Comparison of ENCODE assay signal across 18 cellular contexts in the genomic region with DNA sequence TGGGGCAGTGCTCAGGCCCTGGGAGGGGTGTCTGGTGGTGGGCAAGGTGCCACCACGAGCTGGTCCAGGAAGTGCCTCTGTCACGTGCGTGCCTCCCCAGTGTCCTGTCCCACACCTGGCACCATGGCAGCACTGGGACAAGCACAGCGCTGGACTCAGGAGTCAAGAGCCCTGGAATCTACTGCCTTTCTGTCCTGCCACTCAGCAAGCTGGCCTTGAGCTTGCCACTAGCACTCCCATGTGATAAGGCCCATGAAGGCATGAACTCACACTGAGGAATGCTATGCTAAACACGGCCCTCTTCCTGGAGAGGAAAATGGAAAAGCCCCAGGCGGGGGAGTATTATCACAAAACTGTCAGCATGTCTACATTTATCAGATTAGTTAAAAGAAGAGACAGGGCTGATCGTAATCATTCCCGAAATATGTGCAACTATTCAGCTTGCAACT. TPM values are rescaled to one million over a fixed set of nuclear protein-coding genes. Genes with fewer than 3 reads are reported as not detected.
DNase-seq lines count a peak whose midpoint lies in the region; FAIRE-seq and TF ChIP-seq lines count a peak whose summit lies in the region.
"Had no signal": no experiment of that assay in that cellular context is flagged by ENCODE, and none has a peak within 500 bp of the region (broad histone marks: within the 10 kb centered on the region; RNA-seq: fewer than 3 reads in every experiment).

No MANE protein-coding gene starts in this region.

- FAIRE-seq in urothelium cell line (lab: Jason Lieb, UNC): no peak
- FAIRE-seq: GM19239 had no signal

- H3K79me2 ChIP-seq in smooth muscle cell (ENCODE audit: low read depth): no peaks in the 10 kb centered on the region

- no peaks in the 10 kb centered on the region for H3K9me3 Mint-ChIP-seq in CD4-positive, alpha-beta memory T cell
- H3K9me3 Mint-ChIP-seq: activated naive CD4-positive, alpha-beta T cell treated with anti-CD3 and anti-CD28 coated beads, Interleukin-2, amount 50 U/mL, for 72 hours; natural killer cell treated with Interleukin-12 subunit alpha and Interleukin-12 subunit beta and Interleukin-15 and Interleukin-18, amount 100 ng/mL, for 72 hours had no signal

- no peaks in the 10 kb centered on the region for H3K4me1 Mint-ChIP-seq in CD4-positive, alpha-beta memory T cell

- peaks cover 7% of the 10 kb centered on the region for H3K4me1 ChIP-seq in smooth muscle cell (ENCODE audit: low read depth)
- H3K4me1 ChIP-seq in CD4-positive, alpha-beta memory T cell (ENCODE audit: insufficient read depth, low read length): no peaks in the 10 kb centered on the region
- H3K4me1 ChIP-seq: colonic mucosa had no signal

- peaks cover 5% of the 10 kb centered on the region for H3K27me3 ChIP-seq in smooth muscle cell (ENCODE audit: low read depth)
- H3K27me3 ChIP-seq in CD4-positive, alpha-beta memory T cell (ENCODE audit: insufficient read depth, low read length): peaks cover 3% of the 10 kb centered on the region
- H3K27me3 ChIP-seq: colonic mucosa had no signal

- no peak overlapping the region for H2AFZ ChIP-seq in smooth muscle cell (ENCODE audit: low read depth)

- POLR2A ChIA-PET in CD4-positive, alpha-beta memory T cell (lab: Charles Lee; ENCODE audit: partially characterized antibody): no interaction called here

- H3K4me3 ChIP-seq in coronary artery (no peak overlapping the region), smooth muscle cell (no peak overlapping the region)
- H3K4me3 ChIP-seq in CD4-positive, alpha-beta memory T cell (ENCODE audit: low read length in 2 of 2): no peak overlapping the region
- H3K4me3 ChIP-seq: colonic mucosa, esophagus muscularis mucosa had no signal

- no peaks in the 10 kb centered on the region for H3K36me3 Mint-ChIP-seq in CD4-positive, alpha-beta memory T cell
- H3K36me3 Mint-ChIP-seq: activated naive CD4-positive, alpha-beta T cell treated with anti-CD3 and anti-CD28 coated beads, Interleukin-2, amount 50 U/mL, for 72 hours; natural killer cell treated with Interleukin-12 subunit alpha and Interleukin-12 subunit beta and Interleukin-15 and Interleukin-18, amount 100 ng/mL, for 72 hours had no signal

- H3K9me3 ChIP-seq in smooth muscle cell (replicated peaks; ENCODE audit: low read depth): no peaks in the 10 kb centered on the region
- no peaks in the 10 kb centered on the region for H3K9me3 ChIP-seq in CD4-positive, alpha-beta memory T cell (ENCODE audit: control insufficient read depth in 1 of 2, low read length in 2 of 2)
- H3K9me3 ChIP-seq: colonic mucosa, esophagus muscularis mucosa had no signal

- H3F3A ChIP-seq in smooth muscle cell (ENCODE audit: low read depth): peaks cover 21% of the 10 kb centered on the region

- H3K27ac Mint-ChIP-seq in CD4-positive, alpha-beta memory T cell: no peak overlapping the region
- H3K27ac Mint-ChIP-seq: activated naive CD4-positive, alpha-beta T cell treated with anti-CD3 and anti-CD28 coated beads, Interleukin-2, amount 50 U/mL, for 72 hours; natural killer cell treated with Interleukin-12 subunit alpha and Interleukin-12 subunit beta and Interleukin-15 and Interleukin-18, amount 100 ng/mL, for 72 hours had no signal

- H3K36me3 ChIP-seq in smooth muscle cell (ENCODE audit: low read depth): no peaks in the 10 kb centered on the region
- H3K36me3 ChIP-seq in CD4-positive, alpha-beta memory T cell (ENCODE audit: insufficient read depth, low read length): no peaks in the 10 kb centered on the region
- H3K36me3 ChIP-seq: colonic mucosa, esophagus muscularis mucosa had no signal

- no peak for TF ChIP-seq CTCF in coronary artery (IDR thresholded peaks at IDR 0.05)
- TF ChIP-seq CTCF in smooth muscle cell (IDR thresholded peaks at IDR 0.05; ENCODE audit: borderline replicate concordance, insufficient read depth, poor library complexity, severe bottlenecking): no peak

- peak overlapping the region; percentile 18 for H3K4me2 ChIP-seq in smooth muscle cell

- peaks cover 28 to 42% of the 10 kb centered on the region in 2 donors for H3K27me3 Mint-ChIP-seq in CD4-positive, alpha-beta memory T cell

- no peak overlapping the region for H3K4me3 Mint-ChIP-seq in CD4-positive, alpha-beta memory T cell
- H3K4me3 Mint-ChIP-seq: natural killer cell treated with Interleukin-12 subunit alpha and Interleukin-12 subunit beta and Interleukin-15 and Interleukin-18, amount 100 ng/mL, for 72 hours had no signal

- DNase-seq in NCI-H526 (lab: John Stamatoyannopoulos, UW): peak; percentile 64 to 86
- no peak for DNase-seq in coronary artery (ENCODE audit: low spot score)
- DNase-seq in kidney glomerular epithelial cell (lab: John Stamatoyannopoulos, UW): peak; percentile 49
- DNase-seq in smooth muscle cell (lab: John Stamatoyannopoulos, UW; ENCODE audit: unreplicated experiment): no peak
- DNase-seq in epidermal melanocyte (ENCODE audit: insufficient read length, low spot score): no peak
- DNase-seq in urothelium cell line (ENCODE audit: low spot score): no peak
- no peak for DNase-seq in cerebellar nuclear complex (lab: John Stamatoyannopoulos, UW)
- no peak for DNase-seq in CD4-positive, alpha-beta memory T cell
- DNase-seq: colonic mucosa; left colon; NCI-H187; NCI-H82; stimulated activated CD4-positive, alpha-beta T cell treated with anti-CD3 and anti-CD28 coated beads, Interleukin-4, amount 100 ng/mL, for 1 hour; T-helper 9 cell had no signal

- H3K9ac ChIP-seq in smooth muscle cell (ENCODE audit: low read depth): no peak overlapping the region

- CTCF ChIA-PET in CD4-positive, alpha-beta memory T cell (lab: Charles Lee; ENCODE audit: partially characterized antibody): interaction anchor here (1.5 kb wide), 1 partner anchor 18 kb away, joined by 4 read pairs; no protein-coding TSS in a partner anchor

- intact Hi-C loops in CD4-positive, alpha-beta memory T cell (cut with micrococcal nuclease): no loop called here

- peak overlapping the region; percentile 60 to 83 for H3K27ac ChIP-seq in coronary artery
- no peak overlapping the region for H3K27ac ChIP-seq in smooth muscle cell (ENCODE audit: low read depth)
- no peak overlapping the region for H3K27ac ChIP-seq in CD4-positive, alpha-beta memory T cell (ENCODE audit: low read depth, low read length)
- H3K27ac ChIP-seq: colonic mucosa, esophagus muscularis mucosa had no signal

- H4K20me1 ChIP-seq in smooth muscle cell (ENCODE audit: low read depth): no peaks in the 10 kb centered on the region

- 33% methylated on average over 8 of the region's 8 CpGs for WGBS in smooth muscle cell (ENCODE audit: low lambda C conversion rate)

RNA-seq across cellular contexts. Expression of a gene that starts 50.7 kb away (rescaled TPM):
- 5.6 and 8.9 TPM in 2 replicates for total RNA-seq in smooth muscle cell
- polyA plus RNA-seq in smooth muscle cell: 25.7 and 32.7 TPM in 2 replicates
- 10 to 100 TPM; 20.3 to 21.5 TPM for total RNA-seq in CD4-positive, alpha-beta memory T cell
- polyA plus RNA-seq in CD4-positive, alpha-beta memory T cell: 10 to 100 TPM; 18.6 to 19.9 TPM

Comparison
In these comparisons a context has a peak if more than half of its experiments do, and no peak if none do; other contexts are left out.
1. DNase-seq: peak in NCI-H526 (2 of 2) and kidney glomerular epithelial cell (single experiment); none in coronary artery (single experiment), smooth muscle cell (single experiment), epidermal melanocyte (single experiment), urothelium cell line (single experiment), cerebellar nuclear complex (0 of 2) and CD4-positive, alpha-beta memory T cell (0 of 5).
2. H3K27ac ChIP-seq: peak in coronary artery (2 of 2); none in smooth muscle cell (single experiment) and CD4-positive, alpha-beta memory T cell (single experiment).